8 cellular contexts compared by ENCODE assay signal in the genomic region with DNA sequence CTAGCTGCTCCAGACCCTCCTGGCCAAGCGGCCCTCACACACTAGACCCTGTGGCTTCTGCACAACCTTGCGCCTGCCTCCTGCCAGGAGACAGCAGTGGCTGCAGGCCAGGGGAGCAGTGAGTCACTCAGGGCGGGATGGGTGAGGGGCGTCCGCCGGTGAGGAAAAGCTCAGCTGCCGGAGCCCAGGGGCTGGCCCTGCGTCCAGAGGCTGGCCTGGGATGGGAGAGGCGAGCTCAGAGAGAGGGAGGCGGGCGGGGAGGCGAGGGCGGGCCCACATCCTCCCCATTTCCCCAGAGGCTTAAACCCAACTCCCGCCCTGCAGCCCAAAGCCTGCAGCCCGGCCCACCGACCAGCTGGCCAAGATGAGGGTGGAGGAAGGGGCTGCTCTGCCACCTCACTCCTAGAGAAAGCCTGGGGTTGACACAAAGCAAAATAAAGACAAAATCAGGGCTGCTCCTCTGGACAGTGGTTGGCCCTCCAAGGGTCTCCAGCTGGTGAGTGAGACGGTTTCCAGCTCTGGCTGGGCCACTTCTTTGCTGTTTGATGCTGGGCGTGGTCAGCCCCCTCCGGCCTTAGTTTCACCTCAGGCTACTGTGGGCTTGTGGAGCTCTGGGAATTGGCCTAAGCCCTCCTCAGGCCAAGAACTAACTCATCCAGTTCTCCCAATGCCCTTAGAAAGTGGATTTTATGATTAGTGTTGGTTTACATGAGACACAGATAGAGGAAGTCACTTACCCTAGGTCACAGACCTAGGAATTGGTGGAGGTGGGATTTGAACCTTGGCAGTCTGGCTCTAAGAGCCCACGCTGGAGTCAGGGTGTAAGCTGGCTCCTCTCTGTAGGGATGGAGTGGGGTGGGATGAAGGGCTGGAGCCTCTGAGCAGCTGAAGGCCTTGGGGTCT. TPM values are rescaled to one million over a fixed set of nuclear protein-coding genes. Genes with fewer than 3 reads are reported as not detected.
DNase-seq lines count a peak whose midpoint lies in the region; ATAC-seq and TF ChIP-seq lines count a peak whose summit lies in the region.

No MANE protein-coding gene starts in this region.

- no peak for TF ChIP-seq POLR2A in sigmoid colon (IDR thresholded peaks at IDR 0.05)

- H3K27ac ChIP-seq in sigmoid colon, result peak overlapping the region in 3 of 4 donors; percentile 42 to 60 (median 50)

- peaks cover 0 to 45% (median 30%) of the 10 kb centered on the region in 4 donors for H3K4me1 ChIP-seq in sigmoid colon

- H3K36me3 ChIP-seq in sigmoid colon, result no peaks in the 10 kb centered on the region

- no peak for TF ChIP-seq EP300 in sigmoid colon (IDR thresholded peaks at IDR 0.05)

- ATAC-seq in Right ventricle myocardium superior (ENCODE audit: poor library complexity) (peak; percentile 70), HG03025 (IDR thresholded peaks at IDR 0.05; ENCODE audit: low FRiP score, unreplicated experiment) (no peak)

- peak; percentile 75 for DNase-seq in GM13976 (ENCODE audit: low spot score)
- DNase-seq in HFF-Myc (ENCODE audit: extremely low read depth, low read depth), result peak; percentile 33
- peak; percentile 96 for DNase-seq in RPMI7951 (ENCODE audit: low read depth)
- DNase-seq in Right ventricle myocardium superior, result peak; percentile 88
- DNase-seq in sigmoid colon, result peak; percentile 89
- no peak for DNase-seq in NCI-H2227 treated with DMSO at 0.1 percent for 48 hours (lab: John Stamatoyannopoulos, UW)
- no peak for DNase-seq in NCI-H748 (lab: John Stamatoyannopoulos, UW; ENCODE audit: unreplicated experiment)

- no peaks in the 10 kb centered on the region for H3K9me3 ChIP-seq in sigmoid colon

- in situ Hi-C loops in GM13976 (cut with MboI; ENCODE audit: low sequenced_read_pairs, unreplicated experiment), result no loop called here

- intact Hi-C loops in Right ventricle myocardium superior (cut with DNase I) (no loop called here), sigmoid colon (cut with DNase I) (no loop called here)

- WGBS in sigmoid colon, 2 donors, result 57 to 60% methylated on average over 20 of the region's 20 CpGs

- no peaks in the 10 kb centered on the region for H3K27me3 ChIP-seq in sigmoid colon

- H3K4me3 ChIP-seq in HFF-Myc (replicated peaks; ENCODE audit: low read depth, low read length), result no peak overlapping the region
- peak overlapping the region in 2 of 4 donors; percentile 4 to 17 for H3K4me3 ChIP-seq in sigmoid colon

- TF ChIP-seq CTCF in GM13976 (IDR thresholded peaks at IDR 0.05; ENCODE audit: borderline replicate concordance, control extremely low read depth, extremely low read depth, insufficient read depth, missing control alignments) (no peak), HFF-Myc (IDR thresholded peaks at IDR 0.05; ENCODE audit: low read depth, low read length, missing control alignments) (no peak), sigmoid colon (IDR thresholded peaks at IDR 0.05) (no peak)

RNA-seq across cellular contexts. Expression of a gene that starts 50.6 kb away (rescaled TPM):
- 8.1 and 10.4 TPM in 2 replicates for total RNA-seq in RPMI7951 (2014; rRNA removed; shearing (Covaris generic))
- total RNA-seq in Right ventricle myocardium superior, result 78.6 TPM
- 10 to 100 TPM; 23.9 to 39.1 (median 26.2) TPM for total RNA-seq in sigmoid colon
- 10 to 100 TPM in 1 of 3 donors, 1 to 10 TPM in 2; 2.5 to 20.7 (median 4.2) TPM for polyA plus RNA-seq in sigmoid colon

Comparison
In these comparisons a context has a peak if more than half of its experiments do, and no peak if none do; other contexts are left out.
1. DNase-seq: peak in GM13976 (single experiment), HFF-Myc (single experiment), RPMI7951 (single experiment), Right ventricle myocardium superior (single experiment) and sigmoid colon (single experiment); none in NCI-H2227 treated with DMSO at 0.1 percent for 48 hours (single experiment) and NCI-H748 (single experiment).